Comparison of ENCODE assay signal across 9 cellular contexts in genomic region chr6:108002365-108003221, GRCh38. TPM values are rescaled to one million over a fixed set of nuclear protein-coding genes. Genes with fewer than 3 reads are reported as not detected.
DNase-seq lines count a peak whose midpoint lies in the region; ATAC-seq and TF ChIP-seq lines count a peak whose summit lies in the region.
"Had no signal": no experiment of that assay in that cellular context is flagged by ENCODE, and none has a peak within 500 bp of the region (broad histone marks: within the 10 kb centered on the region; RNA-seq: fewer than 3 reads in every experiment).

No MANE protein-coding gene starts in this region.

- no peaks in the 10 kb centered on the region for H3K9me3 ChIP-seq in body of pancreas

- ATAC-seq in body of pancreas (peak; percentile 87), HG03469 (IDR thresholded peaks at IDR 0.05; ENCODE audit: unreplicated experiment) (no peak), GM18517 (IDR thresholded peaks at IDR 0.05; ENCODE audit: unreplicated experiment) (no peak)

- TF ChIP-seq POLR2A in body of pancreas (IDR thresholded peaks at IDR 0.05): peak in 1 of 3 donors; percentile 7

- intact Hi-C loops in body of pancreas (cut with DNase I): no loop called here

- H3K27ac ChIP-seq in body of pancreas (peak overlapping the region; percentile 87 to 91 (median 88)), temporal lobe (ENCODE audit: low read depth, low read length) (peak overlapping the region; percentile 96)

- no peaks in the 10 kb centered on the region for H3K36me3 ChIP-seq in body of pancreas (replicated peaks in 1 of 2; ENCODE audit: insufficient read depth in 1 of 2, low read depth in 2 of 2)

- WGBS in body of pancreas, 2 donors: 10 to 16% methylated on average over 8 to 9 of the region's 9 CpGs

- no peaks in the 10 kb centered on the region for H3K27me3 ChIP-seq in body of pancreas

- H3K4me1 ChIP-seq in body of pancreas: peaks cover 31% of the 10 kb centered on the region

- DNase-seq in NCI-H1105 treated with DMSO at 0.1 percent for 48 hours (lab: John Stamatoyannopoulos, UW): peak; percentile 22
- no peak for DNase-seq in NCI-H1105 (lab: John Stamatoyannopoulos, UW)
- peak; percentile 47 to 75 (median 64) for DNase-seq in body of pancreas
- peak; percentile 81 for DNase-seq in kidney tubule cell (ENCODE audit: low spot score)
- DNase-seq in NCI-H510A (lab: John Stamatoyannopoulos, UW): no peak
- DNase-seq: activated CD4-positive, alpha-beta T cell treated with anti-CD3 and anti-CD28 coated beads for 1 hour had no signal

- TF ChIP-seq CTCF in body of pancreas (IDR thresholded peaks at IDR 0.05): no peak

- no peak overlapping the region for H3K4me3 ChIP-seq in body of pancreas

RNA-seq across cellular contexts. Expression of gene SEC63, which starts 44.6 kb away (rescaled TPM):
- total RNA-seq in body of pancreas: 10 to 100 TPM; 73.4 to 97.9 TPM
- total RNA-seq in temporal lobe: 44.7 TPM

Comparison
In these comparisons a context has a peak if more than half of its experiments do, and no peak if none do; other contexts are left out.
1. DNase-seq: peak in NCI-H1105 treated with DMSO at 0.1 percent for 48 hours (single experiment), body of pancreas (4 of 4) and kidney tubule cell (single experiment); none in NCI-H1105 (single experiment) and NCI-H510A (single experiment).